1 cellular context compared by ENCODE assay signal in the genomic region with DNA sequence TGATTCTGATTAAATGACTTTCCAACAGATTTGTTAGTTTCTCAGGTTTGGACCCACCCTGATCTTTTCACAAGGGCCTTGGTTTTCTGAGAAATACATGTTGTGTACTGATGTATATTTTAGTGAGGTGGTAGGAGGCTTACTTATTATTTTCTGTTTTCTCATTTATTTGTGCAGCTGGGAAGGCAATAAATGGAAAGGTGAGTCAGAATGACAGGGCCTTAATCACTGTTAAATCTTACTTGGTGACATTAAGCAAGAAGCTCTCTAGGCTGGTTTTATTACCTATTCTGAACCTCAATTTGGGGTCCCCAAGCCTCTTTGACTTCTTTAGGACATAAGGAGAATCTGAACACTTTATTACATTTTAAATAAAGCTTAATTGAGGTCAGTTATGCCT.
TF ChIP-seq lines count a peak whose summit lies in the region.

No MANE protein-coding gene starts in this region.

TF ChIP-seq in endothelial cell of umbilical vein, 7 proteins besides CTCF, POLR2A, EP300 and RAD21:
- no peak for TF ChIP-seq MYC (IDR thresholded peaks at IDR 0.05; ENCODE audit: low read depth, low read length)
- peak; percentile 49 for TF ChIP-seq GATA2 (IDR thresholded peaks at IDR 0.05; ENCODE audit: insufficient read depth, insufficient read length, low read depth, low read length)
- TF ChIP-seq FOS (IDR thresholded peaks at IDR 0.05; ENCODE audit: borderline replicate concordance, insufficient read depth, low read length), result peak; percentile 56
- no peak for TF ChIP-seq EZH2 (IDR thresholded peaks at IDR 0.05; ENCODE audit: borderline replicate concordance, low read depth, low read length, severe bottlenecking)
